8 cellular contexts compared by ENCODE assay signal in the genomic region with DNA sequence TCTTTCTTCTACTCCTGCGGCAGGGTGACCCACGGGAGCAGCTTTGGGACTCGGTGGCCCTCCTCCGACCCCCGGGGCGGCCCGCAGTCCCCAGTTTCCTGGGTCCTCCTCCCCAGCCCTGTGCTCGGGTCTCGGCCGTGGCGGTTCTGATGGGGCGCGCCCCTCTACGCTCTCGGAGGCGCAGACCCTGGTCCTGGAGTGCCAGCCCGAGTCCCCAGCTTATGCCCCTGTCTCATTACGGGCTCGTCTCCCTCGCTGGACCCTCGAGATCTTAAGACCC. TPM values are rescaled to one million over a fixed set of nuclear protein-coding genes. Genes with fewer than 3 reads are reported as not detected.
DNase-seq lines count a peak whose midpoint lies in the region; ATAC-seq and TF ChIP-seq lines count a peak whose summit lies in the region.

No MANE protein-coding gene starts in this region.

- no peaks in the 10 kb centered on the region for H3K27me3 Mint-ChIP-seq in chondrocyte (ENCODE audit: low read depth)

- H3K27ac Mint-ChIP-seq in chondrocyte (ENCODE audit: unreplicated experiment), result peak overlapping the region; percentile 95

- peak overlapping the region; percentile 80 for H3K9ac ChIP-seq in HUES6 (ENCODE audit: low read length)

- peak; percentile 2 for ATAC-seq in GM21367 (IDR thresholded peaks at IDR 0.05; ENCODE audit: unreplicated experiment)

- 0 to 2% methylated on average over 18 to 21 of the region's 21 CpGs for WGBS in mesodermal cell (ENCODE audit: insufficient coverage in 2 of 2), 2 experiments

- DNase-seq in chondrocyte (ENCODE audit: low spot score) (no peak), uterus (no peak), NCI-H2171 (lab: John Stamatoyannopoulos, UW) (no peak), SKM-1 treated with dmso at 0.1 percent for 144 hours (lab: John Stamatoyannopoulos, UW; ENCODE audit: unreplicated experiment) (no peak), LoVo (ENCODE audit: low spot score) (no peak)

- H3K9me3 ChIP-seq in HUES6 (ENCODE audit: control insufficient read depth, insufficient read depth, low read depth, low read length) (no peaks in the 10 kb centered on the region), mesodermal cell (ENCODE audit: control insufficient read depth, low read length) (no peaks in the 10 kb centered on the region), uterus (no peaks in the 10 kb centered on the region)

- H3K4me3 Mint-ChIP-seq in chondrocyte (ENCODE audit: unreplicated experiment), result peak overlapping the region; percentile 91

- intact Hi-C loops in uterus (cut with DNase I; ENCODE audit: low total_unique reads), result loop anchor here (5.0 kb wide), 1 partner anchor 33 kb away; no protein-coding TSS in a partner anchor

- H3K36me3 ChIP-seq in HUES6 (ENCODE audit: control insufficient read depth, insufficient read depth, low read length) (no peaks in the 10 kb centered on the region), mesodermal cell (ENCODE audit: control insufficient read depth, insufficient read depth, low read length) (peaks cover 37% of the 10 kb centered on the region), uterus (no peaks in the 10 kb centered on the region)

- H3K27me3 ChIP-seq in HUES6 (ENCODE audit: control insufficient read depth, insufficient read depth, low read length) (peaks cover 84% of the 10 kb centered on the region), uterus (no peaks in the 10 kb centered on the region)

- TF ChIP-seq CTCF in chondrocyte (IDR thresholded peaks at IDR 0.05) (no peak), uterus (IDR thresholded peaks at IDR 0.05) (no peak)

- H3K4me1 ChIP-seq in HUES6 (ENCODE audit: control insufficient read depth, insufficient read depth, low read length) (peaks cover 35% of the 10 kb centered on the region), mesodermal cell (ENCODE audit: control insufficient read depth, insufficient read depth, low read length, poor library complexity, severe bottlenecking) (peaks cover 24% of the 10 kb centered on the region), uterus (peaks cover 13 to 19% of the 10 kb centered on the region in 2 donors)

- H3K9me3 Mint-ChIP-seq in chondrocyte (ENCODE audit: low read depth), result no peaks in the 10 kb centered on the region

- H3K36me3 Mint-ChIP-seq in chondrocyte (ENCODE audit: low read depth), result peaks cover 22% of the 10 kb centered on the region

- peaks cover 47% of the 10 kb centered on the region for H3K4me1 Mint-ChIP-seq in chondrocyte (ENCODE audit: low read depth)

- H3K27ac ChIP-seq in HUES6 (ENCODE audit: low read depth, low read length) (no peak overlapping the region; the same call in 1 of the 2 replicates), mesodermal cell (ENCODE audit: low read depth, low read length, severe bottlenecking) (no peak overlapping the region), uterus (peak overlapping the region; percentile 96 to 100)

- H3K4me3 ChIP-seq in HUES6 (ENCODE audit: low read depth, low read length), result peak overlapping the region; percentile 84
- H3K4me3 ChIP-seq in mesodermal cell (ENCODE audit: extremely low read depth, insufficient read depth, low read length, poor library complexity, severe bottlenecking), result peak overlapping the region; percentile 93
- H3K4me3 ChIP-seq in uterus, result peak overlapping the region; percentile 77 to 100

- no peak for TF ChIP-seq POLR2A in uterus (IDR thresholded peaks at IDR 0.05)

RNA-seq across cellular contexts. Expression of gene BTG2, which starts 0.4 kb away (rescaled TPM):
- 33.2 to 41.3 TPM (median 39.9 TPM) in 3 replicates for total RNA-seq in chondrocyte
- polyA plus RNA-seq in mesodermal cell (2013, experiment 1 of 2), result 55.1 TPM
- 43.4 TPM for polyA plus RNA-seq in mesodermal cell (2013, experiment 2 of 2)
- 10 to 100 TPM; 14.6 to 95.9 (median 56.5) TPM for total RNA-seq in uterus

RNA-seq across cellular contexts. Expression of gene FMOD, which starts 45.2 kb away (rescaled TPM):
- total RNA-seq in chondrocyte, result 0.47 to 0.92 TPM (median 0.85 TPM) in 3 replicates
- polyA plus RNA-seq in mesodermal cell (2013, experiment 1 of 2), result 16.6 TPM
- polyA plus RNA-seq in mesodermal cell (2013, experiment 2 of 2), result 18.2 TPM
- 100 to 1,000 TPM in 1 of 4 donors, 10 to 100 TPM in 3; 41.8 to 119 (median 82.7) TPM for total RNA-seq in uterus

Comparison
In these comparisons a context has a peak if more than half of its experiments do, and no peak if none do; other contexts are left out.
1. H3K27ac ChIP-seq: peak in uterus (2 of 2); none in HUES6 (single experiment) and mesodermal cell (single experiment).
2. RNA of gene FMOD, which starts 45.2 kb away (total RNA-seq): 41.8 to 119 TPM in uterus; 0.47 to 0.92 TPM in chondrocyte; every median in the first group is over 10 times any median in the second.
3. Peak in every context shown above with its lines, with median percentiles within 50 percentile points of each other: H3K4me3 ChIP-seq.